Comparison of ENCODE assay signal across 10 cellular contexts in the genomic region with DNA sequence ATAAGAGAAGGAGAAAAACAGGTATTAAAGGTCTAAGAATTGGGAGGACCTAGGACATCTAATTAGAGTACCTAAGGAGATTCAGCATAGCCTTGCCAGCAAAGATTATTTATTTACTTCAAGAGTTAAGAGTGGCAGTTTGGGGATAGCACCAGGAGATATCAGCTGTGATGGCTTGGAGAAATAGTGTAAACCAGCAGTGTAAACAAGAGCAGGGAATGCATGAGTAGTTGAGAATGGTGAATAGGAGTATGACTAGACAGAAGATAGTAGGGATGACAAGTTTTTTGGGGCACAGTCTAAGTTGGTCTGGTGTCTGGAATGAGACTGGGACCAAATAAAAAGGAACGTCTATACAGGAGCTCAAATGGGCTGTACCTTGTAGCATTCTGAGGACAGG. TPM values are rescaled to one million over a fixed set of nuclear protein-coding genes. Genes with fewer than 3 reads are reported as not detected.
"Had no signal": no experiment of that assay in that cellular context is flagged by ENCODE, and none has a peak within 500 bp of the region (broad histone marks: within the 10 kb centered on the region; RNA-seq: fewer than 3 reads in every experiment).

No MANE protein-coding gene starts in this region.

RNA-seq across cellular contexts. Expression of a gene that starts 21.0 kb away (rescaled TPM):
- total RNA-seq: activated B cell treated with CpG ODN at 0.5 μM for 24 hours; activated CD4-positive, alpha-beta T cell treated with anti-CD3 and anti-CD28 coated beads, Interleukin-2, amount 10 ng/mL, durations not matched to agents 24 days and 14 days; activated CD4-positive, alpha-beta T cell treated with anti-CD3 and anti-CD28 coated beads, Interleukin-2, amount 10 ng/mL, durations not matched to agents 7 days and 5 days; activated CD8-positive, alpha-beta memory T cell treated with anti-CD3 and anti-CD28 coated beads for 36 hours; activated CD8-positive, alpha-beta memory T cell treated with anti-CD3 and anti-CD28 coated beads, Interleukin-2, amount 10 ng/mL, durations not matched to agents 7 days and 5 days; activated CD8-positive, alpha-beta T cell treated with anti-CD3 and anti-CD28 coated beads for 36 hours; activated CD8-positive, alpha-beta T cell treated with anti-CD3 and anti-CD28 coated beads, Interleukin-2, amount 10 ng/mL, durations not matched to agents 7 days and 5 days; T-helper 1 cell treated with Interleukin-12 subunit alpha and Interleukin-12 subunit beta and Interleukin-4 antibody, amounts not matched to agents 30 ng/mL and 1 ng/mL, for 36 hours; T-helper 2 cell treated with Interferon-gamma antibody and Interleukin-4, amounts not matched to agents 100 ng/mL and 5 ng/mL, for 36 hours; WTC11 had no signal

RNA-seq across cellular contexts. Expression of a gene that starts 36.9 kb away (rescaled TPM):
- total RNA-seq: activated B cell treated with CpG ODN at 0.5 μM for 24 hours; activated CD8-positive, alpha-beta memory T cell treated with anti-CD3 and anti-CD28 coated beads for 36 hours; activated CD8-positive, alpha-beta memory T cell treated with anti-CD3 and anti-CD28 coated beads, Interleukin-2, amount 10 ng/mL, durations not matched to agents 7 days and 5 days; activated CD8-positive, alpha-beta T cell treated with anti-CD3 and anti-CD28 coated beads for 36 hours; activated CD8-positive, alpha-beta T cell treated with anti-CD3 and anti-CD28 coated beads, Interleukin-2, amount 10 ng/mL, durations not matched to agents 7 days and 5 days had no signal
